2 cellular contexts compared by ENCODE assay signal in genomic region chr16:83941546-83941945, GRCh38. TPM values are rescaled to one million over a fixed set of nuclear protein-coding genes. Genes with fewer than 3 reads are reported as not detected.
"Had no signal": no experiment of that assay in that cellular context is flagged by ENCODE, and none has a peak within 500 bp of the region (broad histone marks: within the 10 kb centered on the region; RNA-seq: fewer than 3 reads in every experiment).

No MANE protein-coding gene starts in this region.

RNA-seq across cellular contexts. Expression of gene NECAB2, which starts 26.5 kb away (rescaled TPM):
- total RNA-seq: LHCN-M2, M059J had no signal
